In the genomic region with DNA sequence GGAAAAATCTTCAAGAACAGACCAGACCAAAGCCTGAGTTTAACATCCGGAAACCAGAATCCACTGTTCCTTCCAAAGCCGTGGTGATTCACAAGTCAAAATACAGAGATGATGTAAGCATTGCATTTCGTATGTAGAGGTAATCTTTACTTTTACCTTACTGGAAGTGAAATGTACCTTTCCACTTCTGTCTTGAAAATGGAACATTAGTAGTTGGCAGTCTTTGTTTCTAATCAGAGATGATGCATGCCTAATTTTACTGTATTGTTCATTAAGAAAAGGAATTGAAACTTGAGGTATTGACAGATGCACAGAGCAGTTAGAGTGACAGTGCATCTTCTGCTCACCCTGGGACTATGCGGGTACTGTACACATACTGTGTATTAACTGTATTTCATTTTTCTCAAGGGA, we compare ENCODE assay signal across 9 cellular contexts. TPM values are rescaled to one million over a fixed set of nuclear protein-coding genes. Genes with fewer than 3 reads are reported as not detected.
A peak's percentile ranks its signal among the peaks of the same experiment; 100 is the strongest.
DNase-seq lines count a peak whose midpoint lies in the region; ATAC-seq lines count a peak whose summit lies in the region.
"Had no signal": no experiment of that assay in that cellular context is flagged by ENCODE, and none has a peak within 500 bp of the region (broad histone marks: within the 10 kb centered on the region; RNA-seq: fewer than 3 reads in every experiment).

No MANE protein-coding gene starts in this region.

- POLR2A ChIA-PET in naive thymus-derived CD4-positive, alpha-beta T cell (lab: Charles Lee) = no interaction called here

- H3K27ac Mint-ChIP-seq in naive thymus-derived CD4-positive, alpha-beta T cell = peak overlapping the region in 2 of 9 donors; percentile 9 to 21
- H3K27ac Mint-ChIP-seq: progenitor cell of endocrine pancreas had no signal

- ATAC-seq in GM19035 (IDR thresholded peaks at IDR 0.05; ENCODE audit: unreplicated experiment) (peak; percentile 94), GM21825 (IDR thresholded peaks at IDR 0.05; ENCODE audit: unreplicated experiment) (peak; percentile 93), HG03460 (IDR thresholded peaks at IDR 0.05; ENCODE audit: unreplicated experiment) (peak; percentile 96)
- ATAC-seq in naive thymus-derived CD4-positive, alpha-beta T cell = peak; percentile 40

- H3K36me3 ChIP-seq in naive thymus-derived CD4-positive, alpha-beta T cell (ENCODE audit: control insufficient read depth in 2 of 3, insufficient read depth in 3 of 3, low read length in 3 of 3) = peaks cover 9 to 64% (median 15%) of the 10 kb centered on the region in 3 experiments

- H3K36me3 Mint-ChIP-seq in naive thymus-derived CD4-positive, alpha-beta T cell = peaks cover 13 to 55% (median 22%) of the 10 kb centered on the region in 5 donors

- no peaks in the 10 kb centered on the region for H3K27me3 ChIP-seq in naive thymus-derived CD4-positive, alpha-beta T cell (ENCODE audit: control insufficient read depth in 2 of 2, insufficient read depth in 2 of 2, low read length in 2 of 2)

- intact Hi-C loops in naive thymus-derived CD4-positive, alpha-beta T cell (cut with micrococcal nuclease) = no loop called here

- no peak for DNase-seq in naive thymus-derived CD4-positive, alpha-beta T cell
- no peak for DNase-seq in stimulated activated CD4-positive, alpha-beta T cell treated with anti-CD3 and anti-CD28 coated beads, Interleukin-2, amount 100 ng/mL, for 24 hours
- DNase-seq in dermis blood vessel endothelial cell (no peak), OCI-M2 (lab: John Stamatoyannopoulos, UW; ENCODE audit: unreplicated experiment) (no peak)

- H3K9me3 Mint-ChIP-seq in naive thymus-derived CD4-positive, alpha-beta T cell = no peaks in the 10 kb centered on the region
- H3K9me3 Mint-ChIP-seq: central memory CD8-positive, alpha-beta T cell had no signal

- no peaks in the 10 kb centered on the region for H3K9me3 ChIP-seq in naive thymus-derived CD4-positive, alpha-beta T cell (ENCODE audit: control insufficient read depth in 2 of 3, low read length in 3 of 3)

- H3K27ac ChIP-seq in naive thymus-derived CD4-positive, alpha-beta T cell (ENCODE audit: low read depth, low read length) = no peak overlapping the region

- H3K27me3 Mint-ChIP-seq in naive thymus-derived CD4-positive, alpha-beta T cell = no peaks in the 10 kb centered on the region
- H3K27me3 Mint-ChIP-seq: central memory CD8-positive, alpha-beta T cell; progenitor cell of endocrine pancreas had no signal

- H3K4me1 Mint-ChIP-seq in naive thymus-derived CD4-positive, alpha-beta T cell = peaks cover 0 to 9% (median 0%) of the 10 kb centered on the region in 7 donors

- CTCF ChIA-PET in naive thymus-derived CD4-positive, alpha-beta T cell (lab: Charles Lee) = no interaction called here

- H3K4me1 ChIP-seq in naive thymus-derived CD4-positive, alpha-beta T cell (ENCODE audit: control insufficient read depth in 2 of 2, insufficient read depth in 2 of 2, low read length in 2 of 2) = no peaks in the 10 kb centered on the region

- no peak overlapping the region for H3K4me3 Mint-ChIP-seq in naive thymus-derived CD4-positive, alpha-beta T cell
- H3K4me3 Mint-ChIP-seq: central memory CD8-positive, alpha-beta T cell had no signal

- no peak overlapping the region for H3K4me3 ChIP-seq in naive thymus-derived CD4-positive, alpha-beta T cell (ENCODE audit: low read length)

RNA-seq across cellular contexts. Expression of a gene that starts 34.6 kb away (rescaled TPM):
- 10 to 100 TPM in 4 of 5 experiments, 1 to 10 TPM in 1; 6.6 to 40.3 (median 23.9) TPM for total RNA-seq in naive thymus-derived CD4-positive, alpha-beta T cell
- 10 to 100 TPM; 15.9 to 36.6 TPM for polyA plus RNA-seq in naive thymus-derived CD4-positive, alpha-beta T cell
- total RNA-seq in dermis blood vessel endothelial cell = 7.3 and 9.0 TPM in 2 replicates

Comparison
In these comparisons a context has a peak if more than half of its experiments do, and no peak if none do; other contexts are left out.
1. ATAC-seq: peak in every context shown above with its lines; median percentile 96 in HG03460; 94 in GM19035; 93 in GM21825; 40 in naive thymus-derived CD4-positive, alpha-beta T cell.